Comparison of ENCODE assay signal across 17 cellular contexts in genomic region chr11:47020793-47021624, GRCh38.
A peak's percentile ranks its signal among the peaks of the same experiment; 100 is the strongest.
DNase-seq lines count a peak whose midpoint lies in the region; FAIRE-seq and TF ChIP-seq lines count a peak whose summit lies in the region.
"Had no signal": no experiment of that assay in that cellular context is flagged by ENCODE, and none has a peak within 500 bp of the region (broad histone marks: within the 10 kb centered on the region; RNA-seq: fewer than 3 reads in every experiment).

No MANE protein-coding gene starts in this region.

- H2BK12ac ChIP-seq in H1 (ENCODE audit: low read depth, low read length), result no peak overlapping the region

- POLR2A ChIA-PET in H1 (lab: Charles Lee; ENCODE audit: partially characterized antibody), result no interaction called here

- H4K91ac ChIP-seq in H1 (replicated peaks; ENCODE audit: insufficient read length, low read length), result no peak overlapping the region

- peak overlapping the region in 1 of 4 experiments; percentile 7; a peak in 1 of 8 replicates for H3K4me3 ChIP-seq in H1 (ENCODE audit: extremely low read depth in 1 of 4, insufficient read depth in 2 of 4, low read depth in 3 of 4, low read length in 4 of 4)
- H3K4me3 ChIP-seq: A549, colonic mucosa, heart right ventricle had no signal

- TF ChIP-seq EP300 in H1 (IDR thresholded peaks at IDR 0.05; ENCODE audit: borderline replicate concordance in 1 of 2, low read depth in 2 of 2, low read length in 2 of 2), result no peak

- TF ChIP-seq CTCF in H1 (IDR thresholded peaks at IDR 0.05; ENCODE audit: control extremely low read depth in 1 of 3, insufficient read depth in 1 of 3, low read depth in 1 of 3, low read length in 3 of 3) (no peak), GM20000 (IDR thresholded peaks at IDR 0.05; ENCODE audit: extremely low read depth, missing control alignments) (no peak)

- no peak overlapping the region for H2AFZ ChIP-seq in H1 (ENCODE audit: low read length)

- H3K36me3 Mint-ChIP-seq in T-helper 2 cell treated with Interferon-gamma antibody and Interleukin-4, amounts not matched to agents 5 μg/mL and 100 μg/mL, for 36 hours (ENCODE audit: low read depth), result no peaks in the 10 kb centered on the region

- no peak overlapping the region for H3K27ac Mint-ChIP-seq in T-helper 2 cell treated with Interferon-gamma antibody and Interleukin-4, amounts not matched to agents 5 μg/mL and 100 μg/mL, for 36 hours
- H3K27ac Mint-ChIP-seq: activated CD8-positive, alpha-beta T cell treated with anti-CD3 and anti-CD28 coated beads for 36 hours; CD4-positive, alpha-beta T cell had no signal

- DNase-seq in NCI-H1417 (lab: John Stamatoyannopoulos, UW) (peak; percentile 23 to 74 (median 28)), NCI-H1417 treated with DMSO at 0.1 percent for 48 hours (lab: John Stamatoyannopoulos, UW) (no peak), NCI-H146 treated with DMSO at 0.1 percent for 48 hours (lab: John Stamatoyannopoulos, UW; ENCODE audit: unreplicated experiment) (peak; percentile 80), H1 (ENCODE audit: low read depth in 1 of 2, low spot score in 2 of 2) (no peak), substantia nigra (lab: John Stamatoyannopoulos, UW) (no peak), GM20000 (ENCODE audit: low spot score) (no peak)
- DNase-seq in T-helper 2 cell treated with Interferon-gamma antibody and Interleukin-4, amounts not matched to agents 5 μg/mL and 100 μg/mL, for 36 hours (ENCODE audit: low spot score), result no peak
- DNase-seq in stimulated activated naive CD4-positive, alpha-beta T cell (lab: John Stamatoyannopoulos, UW), result no peak
- DNase-seq: activated CD8-positive, alpha-beta T cell treated with anti-CD3 and anti-CD28 coated beads for 36 hours; amniotic stem cell; CD4-positive, alpha-beta T cell; colonic mucosa; erythroblast; heart right ventricle; MV-4-11; NCI-H510A treated with DMSO at 0.1 percent for 48 hours had no signal

- H3K4me3 Mint-ChIP-seq in T-helper 2 cell treated with Interferon-gamma antibody and Interleukin-4, amounts not matched to agents 5 μg/mL and 100 μg/mL, for 36 hours, result no peak overlapping the region
- H3K4me3 Mint-ChIP-seq: activated CD8-positive, alpha-beta T cell treated with anti-CD3 and anti-CD28 coated beads for 36 hours; CD4-positive, alpha-beta T cell had no signal

- WGBS in H1 (ENCODE audit: extremely low coverage in 1 of 2, insufficient coverage in 1 of 2, insufficient read length in 1 of 2, insufficient replicate concordance in 2 of 2, low coverage in 1 of 2, low lambda C conversion rate in 2 of 2, missing lambda C conversion rate in 1 of 2), 2 experiments, result 87% methylated on average over 2 of the region's 2 CpGs; no CpG with 5 or more reads in 1 of the 2 experiments

- peaks cover 0 to 6% (median 3%) of the 10 kb centered on the region in 4 experiments; a peak in 3 of 7 replicates for H3K4me1 ChIP-seq in H1 (replicated peaks in 1 of 4; ENCODE audit: control insufficient read depth in 3 of 4, insufficient read depth in 4 of 4, low read length in 3 of 4)
- H3K4me1 ChIP-seq: A549, colonic mucosa, heart right ventricle had no signal

- H3K27me3 ChIP-seq in H1 (replicated peaks in 1 of 4; ENCODE audit: control insufficient read depth in 3 of 4, extremely low read depth in 1 of 4, insufficient read depth in 3 of 4, low read length in 3 of 4), result no peaks in the 10 kb centered on the region
- H3K27me3 ChIP-seq: colonic mucosa, heart right ventricle had no signal

- no peaks in the 10 kb centered on the region for H3K36me3 ChIP-seq in H1 (ENCODE audit: control insufficient read depth in 2 of 4, insufficient read depth in 4 of 4, low read length in 3 of 4)
- H3K36me3 ChIP-seq: colonic mucosa, heart right ventricle had no signal

- H3K27ac ChIP-seq in H1 (ENCODE audit: low read depth, low read length), result no peak overlapping the region
- H3K27ac ChIP-seq in substantia nigra (ENCODE audit: low read depth, low read length, poor library complexity, severe bottlenecking), result peak overlapping the region; percentile 10
- H3K27ac ChIP-seq: A549, colonic mucosa, heart right ventricle had no signal

- CTCF ChIA-PET in H1 (lab: Charles Lee; ENCODE audit: partially characterized antibody), result interaction anchor here (1.0 to 2.1 kb wide), 7 partner anchors 10 to 141 kb away, joined by 3 to 9 read pairs (median 3); no protein-coding TSS in a partner anchor

- H3K9me3 ChIP-seq in H1 (ENCODE audit: insufficient read depth in 2 of 2, low read depth in 1 of 2, low read length in 1 of 2), result no peaks in the 10 kb centered on the region
- H3K9me3 ChIP-seq: A549, colonic mucosa, heart right ventricle had no signal

- H2BK5ac ChIP-seq in H1 (ENCODE audit: low read depth, low read length), result no peak overlapping the region

- no peak for TF ChIP-seq RAD21 in H1 (IDR thresholded peaks at IDR 0.05 in 1 of 2, conservative IDR thresholded peaks at IDR 0.05 in 1 of 2; ENCODE audit: low read depth in 2 of 2, low read length in 2 of 2)

- H3K79me1 ChIP-seq in H1 (ENCODE audit: low read depth, low read length), result no peaks in the 10 kb centered on the region

- H3K9ac ChIP-seq in H1 (replicated peaks in 1 of 4; ENCODE audit: extremely low read depth in 1 of 4, low read depth in 3 of 4, low read length in 3 of 4), result no peak overlapping the region

- TF ChIP-seq POLR2A in H1 (IDR thresholded peaks at IDR 0.05; ENCODE audit: control extremely low read depth in 1 of 2, low read depth in 2 of 2, low read length in 2 of 2), result no peak

- H4K20me1 ChIP-seq in H1 (replicated peaks in 1 of 2; ENCODE audit: control insufficient read depth in 1 of 2, insufficient read depth in 2 of 2, low read length in 2 of 2), result no peaks in the 10 kb centered on the region

- no peaks in the 10 kb centered on the region for H3K4me1 Mint-ChIP-seq in T-helper 2 cell treated with Interferon-gamma antibody and Interleukin-4, amounts not matched to agents 5 μg/mL and 100 μg/mL, for 36 hours (ENCODE audit: low read depth)

- H3K23me2 ChIP-seq in H1 (ENCODE audit: low read depth, low read length), result no peaks in the 10 kb centered on the region

- no peak overlapping the region for H3K4ac ChIP-seq in H1 (replicated peaks; ENCODE audit: insufficient read length, low read depth, low read length)

- H3K9me3 Mint-ChIP-seq in T-helper 2 cell treated with Interferon-gamma antibody and Interleukin-4, amounts not matched to agents 5 μg/mL and 100 μg/mL, for 36 hours, result no peaks in the 10 kb centered on the region
- H3K9me3 Mint-ChIP-seq: activated CD8-positive, alpha-beta T cell treated with anti-CD3 and anti-CD28 coated beads for 36 hours; CD4-positive, alpha-beta T cell had no signal

- peak overlapping the region in 1 of 2 experiments; percentile 42; a peak in 3 of 4 replicates for H3K4me2 ChIP-seq in H1 (ENCODE audit: insufficient read depth in 1 of 2, low read depth in 2 of 2, low read length in 2 of 2)
- H3K4me2 ChIP-seq: A549 had no signal

- H4K8ac ChIP-seq in H1 (ENCODE audit: extremely low read depth, insufficient read depth, low read length), result no peak overlapping the region

- H3K18ac ChIP-seq in H1 (ENCODE audit: extremely low read depth, low read length), result no peak overlapping the region

- H4K5ac ChIP-seq in H1 (ENCODE audit: insufficient read length, low read depth, low read length), result no peak overlapping the region

- H2AK5ac ChIP-seq in H1 (ENCODE audit: low read depth, low read length), result no peak overlapping the region

- no peaks in the 10 kb centered on the region for H3K79me2 ChIP-seq in H1 (ENCODE audit: control insufficient read depth in 1 of 2, insufficient read depth in 2 of 2, low read length in 2 of 2)

- peak; percentile 89 for FAIRE-seq in H1 (lab: Jason Lieb, UNC)
- FAIRE-seq: A549 had no signal

- H3K56ac ChIP-seq in H1 (replicated peaks; ENCODE audit: insufficient read length, low read depth, low read length), result no peak overlapping the region

- no peak overlapping the region for H2BK120ac ChIP-seq in H1 (replicated peaks; ENCODE audit: low read depth, low read length)

- H3K27me3 Mint-ChIP-seq in T-helper 2 cell treated with Interferon-gamma antibody and Interleukin-4, amounts not matched to agents 5 μg/mL and 100 μg/mL, for 36 hours (ENCODE audit: low read depth), result no peaks in the 10 kb centered on the region
- H3K27me3 Mint-ChIP-seq: activated CD8-positive, alpha-beta T cell treated with anti-CD3 and anti-CD28 coated beads for 36 hours; CD4-positive, alpha-beta T cell had no signal

- H2BK15ac ChIP-seq in H1 (ENCODE audit: low read length), result no peak overlapping the region

- no peak overlapping the region for H3K14ac ChIP-seq in H1 (ENCODE audit: insufficient read length)

- H3K23ac ChIP-seq in H1 (ENCODE audit: insufficient read length), result no peak overlapping the region

- no peak overlapping the region for H2BK20ac ChIP-seq in H1 (ENCODE audit: low read length)

TF ChIP-seq in H1, 55 proteins besides CTCF, POLR2A, EP300 and RAD21 (continues in another document):
- TF ChIP-seq CBX8 (IDR thresholded peaks at IDR 0.05; ENCODE audit: borderline replicate concordance, low read depth, low read length) (no peak), CHD2 (IDR thresholded peaks at IDR 0.05; ENCODE audit: low read length) (no peak), ATF2 (IDR thresholded peaks at IDR 0.05; ENCODE audit: low read length) (no peak), HDAC2 (IDR thresholded peaks at IDR 0.05; ENCODE audit: borderline replicate concordance in 1 of 2, low read depth in 2 of 2, low read length in 2 of 2) (peak in 1 of 2 experiments; percentile 62; a peak in 1 of 4 replicates), JUND (IDR thresholded peaks at IDR 0.05; ENCODE audit: low read length) (no peak), RBBP5 (IDR thresholded peaks at IDR 0.05; ENCODE audit: borderline replicate concordance, low read depth, low read length) (no peak), SRF (IDR thresholded peaks at IDR 0.05; ENCODE audit: low read depth, low read length) (no peak)

Comparison
In these comparisons a context has a peak if more than half of its experiments do, and no peak if none do; other contexts are left out.
1. DNase-seq: peak in NCI-H1417 (3 of 3) and NCI-H146 treated with DMSO at 0.1 percent for 48 hours (single experiment); none in NCI-H1417 treated with DMSO at 0.1 percent for 48 hours (single experiment), H1 (0 of 2), substantia nigra (0 of 49), GM20000 (single experiment), T-helper 2 cell treated with Interferon-gamma antibody and Interleukin-4, amounts not matched to agents 5 μg/mL and 100 μg/mL, for 36 hours (single experiment) and stimulated activated naive CD4-positive, alpha-beta T cell (0 of 6).